ENCODE assay signal across 8 cellular contexts in genomic region chr20:35454881-35455609, GRCh38. TPM values are rescaled to one million over a fixed set of nuclear protein-coding genes. Genes with fewer than 3 reads are reported as not detected.
DNase-seq lines count a peak whose midpoint lies in the region; ATAC-seq and TF ChIP-seq lines count a peak whose summit lies in the region.

A gene with protein sequence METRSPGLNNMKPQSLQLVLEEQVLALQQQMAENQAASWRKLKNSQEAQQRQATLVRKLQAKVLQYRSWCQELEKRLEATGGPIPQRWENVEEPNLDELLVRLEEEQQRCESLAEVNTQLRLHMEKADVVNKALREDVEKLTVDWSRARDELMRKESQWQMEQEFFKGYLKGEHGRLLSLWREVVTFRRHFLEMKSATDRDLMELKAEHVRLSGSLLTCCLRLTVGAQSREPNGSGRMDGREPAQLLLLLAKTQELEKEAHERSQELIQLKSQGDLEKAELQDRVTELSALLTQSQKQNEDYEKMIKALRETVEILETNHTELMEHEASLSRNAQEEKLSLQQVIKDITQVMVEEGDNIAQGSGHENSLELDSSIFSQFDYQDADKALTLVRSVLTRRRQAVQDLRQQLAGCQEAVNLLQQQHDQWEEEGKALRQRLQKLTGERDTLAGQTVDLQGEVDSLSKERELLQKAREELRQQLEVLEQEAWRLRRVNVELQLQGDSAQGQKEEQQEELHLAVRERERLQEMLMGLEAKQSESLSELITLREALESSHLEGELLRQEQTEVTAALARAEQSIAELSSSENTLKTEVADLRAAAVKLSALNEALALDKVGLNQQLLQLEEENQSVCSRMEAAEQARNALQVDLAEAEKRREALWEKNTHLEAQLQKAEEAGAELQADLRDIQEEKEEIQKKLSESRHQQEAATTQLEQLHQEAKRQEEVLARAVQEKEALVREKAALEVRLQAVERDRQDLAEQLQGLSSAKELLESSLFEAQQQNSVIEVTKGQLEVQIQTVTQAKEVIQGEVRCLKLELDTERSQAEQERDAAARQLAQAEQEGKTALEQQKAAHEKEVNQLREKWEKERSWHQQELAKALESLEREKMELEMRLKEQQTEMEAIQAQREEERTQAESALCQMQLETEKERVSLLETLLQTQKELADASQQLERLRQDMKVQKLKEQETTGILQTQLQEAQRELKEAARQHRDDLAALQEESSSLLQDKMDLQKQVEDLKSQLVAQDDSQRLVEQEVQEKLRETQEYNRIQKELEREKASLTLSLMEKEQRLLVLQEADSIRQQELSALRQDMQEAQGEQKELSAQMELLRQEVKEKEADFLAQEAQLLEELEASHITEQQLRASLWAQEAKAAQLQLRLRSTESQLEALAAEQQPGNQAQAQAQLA (N-terminal part only) (plus strand): TSS chr20:35455598. CDS start chr20:35462368, 6,770 bp downstream.

- peaks cover 8% of the 10 kb centered on the region; the same call in 1 of the 2 replicates for H3F3A ChIP-seq in DOHH2 (ENCODE audit: control insufficient read depth, insufficient read depth)
- H3F3A ChIP-seq in GM23338 (replicated peaks; ENCODE audit: low read depth): peaks cover 14% of the 10 kb centered on the region

- peaks cover 8% of the 10 kb centered on the region; the same call in 1 of the 3 replicates for H3K9me3 Mint-ChIP-seq in GM23338

- peak within 1 kb of the TSS; percentile 99 for H2AFZ ChIP-seq in GM23338

- peaks cover 33% of the 10 kb centered on the region for H3K79me2 ChIP-seq in DOHH2 (ENCODE audit: control insufficient read depth, low read length)
- H3K79me2 ChIP-seq in GM23338 (replicated peaks; ENCODE audit: insufficient read depth): peaks cover 28% of the 10 kb centered on the region

- H3K9me2 ChIP-seq in DOHH2 (replicated peaks; ENCODE audit: control insufficient read depth, low read length) (no peaks in the 10 kb centered on the region), GM23338 (ENCODE audit: insufficient read depth) (no peaks in the 10 kb centered on the region)

- peak within 1 kb of the TSS; percentile 73 for H3K4me3 ChIP-seq in DOHH2 (ENCODE audit: low read length)
- H3K4me3 ChIP-seq in GM23338: peak within 1 kb of the TSS; percentile 81
- H3K4me3 ChIP-seq in esophagus squamous epithelium: peak within 1 kb of the TSS; percentile 60 to 82 (median 74)

- H3K4me2 ChIP-seq in DOHH2 (ENCODE audit: low read length) (peak within 1 kb of the TSS; percentile 52), GM23338 (peak within 1 kb of the TSS; percentile 82)

- H4K20me1 ChIP-seq in DOHH2 (ENCODE audit: control insufficient read depth, insufficient read depth, low read depth, low read length) (no peaks in the 10 kb centered on the region; the same call in 1 of the 2 replicates), GM23338 (replicated peaks; ENCODE audit: insufficient read depth) (0 out of 2 replicates have a peak, but pooled peaks cover 3% of the 10 kb centered on the region)

- H3K27me3 ChIP-seq in DOHH2 (ENCODE audit: control insufficient read depth, low read length) (no peaks in the 10 kb centered on the region), GM23338 (ENCODE audit: insufficient read depth) (no peaks in the 10 kb centered on the region), esophagus squamous epithelium (no peaks in the 10 kb centered on the region)

- H3K27ac ChIP-seq in DOHH2 (ENCODE audit: low read depth, low read length) (peak within 1 kb of the TSS; percentile 81), GM23338 (ENCODE audit: low read depth) (peak within 1 kb of the TSS; percentile 100), esophagus squamous epithelium (peak within 1 kb of the TSS; percentile 89 to 96 (median 92))

- no peak for TF ChIP-seq POLR2A in esophagus squamous epithelium (IDR thresholded peaks at IDR 0.05)

- ATAC-seq in GM23338: peak; percentile 93

- TF ChIP-seq CTCF in DOHH2 (IDR thresholded peaks at IDR 0.05; ENCODE audit: low read depth, low read length, poor library complexity, severe bottlenecking): no peak
- no peak for TF ChIP-seq CTCF in GM23338 (conservative IDR thresholded peaks at IDR 0.05; ENCODE audit: low read depth in 2 of 2)
- no peak for TF ChIP-seq CTCF in esophagus squamous epithelium (IDR thresholded peaks at IDR 0.05)

- peak; percentile 98 for DNase-seq in GM23338 (ENCODE audit: low spot score)
- DNase-seq in Kasumi-1 (lab: John Stamatoyannopoulos, UW): peak; percentile 93 to 95
- peak; percentile 97 for DNase-seq in RKO (ENCODE audit: low spot score)
- peak; percentile 90 for DNase-seq in activated T-helper 1 cell treated with Interleukin-2 at 50 U/mL for 16 hours (ENCODE audit: low read depth)
- peak; percentile 74 for DNase-seq in esophagus squamous epithelium (lab: John Stamatoyannopoulos, UW)
- peak; percentile 95 for DNase-seq in myocyte (ENCODE audit: low read depth)
- peak; percentile 87 to 93 for DNase-seq in stimulated activated CD8-positive, alpha-beta memory T cell treated with anti-CD3 and anti-CD28 coated beads, Interleukin-7, amount 100 ng/mL, for 4 hours (ENCODE audit: low read depth in 2 of 2)

- H3K9me3 ChIP-seq in DOHH2 (ENCODE audit: control insufficient read depth, insufficient read depth, low read length) (no peaks in the 10 kb centered on the region), esophagus squamous epithelium (no peaks in the 10 kb centered on the region)

- peak within 1 kb of the TSS; percentile 93 for H3K4me3 Mint-ChIP-seq in GM23338

- WGBS in esophagus squamous epithelium, 2 donors: 0% methylated on average over 1 to 9 of the region's 59 CpGs

- H3K4me1 ChIP-seq in DOHH2 (ENCODE audit: control insufficient read depth, low read length): peaks cover 32% of the 10 kb centered on the region
- H3K4me1 ChIP-seq in GM23338 (ENCODE audit: insufficient read depth): peaks cover 8% of the 10 kb centered on the region
- peaks cover 0 to 70% (median 24%) of the 10 kb centered on the region in 3 donors for H3K4me1 ChIP-seq in esophagus squamous epithelium

- H3K27me3 Mint-ChIP-seq in GM23338 (ENCODE audit: insufficient read depth, low read depth, poor library complexity): no peaks in the 10 kb centered on the region

- peak within 1 kb of the TSS; percentile 100 for H3K27ac Mint-ChIP-seq in GM23338

- peaks cover 19% of the 10 kb centered on the region for H3K4me1 Mint-ChIP-seq in GM23338

- H3K36me3 Mint-ChIP-seq in GM23338 (ENCODE audit: low read depth): peaks cover 4% of the 10 kb centered on the region; the same call in 1 of the 3 replicates

- intact Hi-C loops in esophagus squamous epithelium (cut with DNase I): no loop called here

- peaks cover 10% of the 10 kb centered on the region for H3K36me3 ChIP-seq in DOHH2 (ENCODE audit: control insufficient read depth, low read length)
- H3K36me3 ChIP-seq in GM23338 (ENCODE audit: insufficient read depth): no peaks in the 10 kb centered on the region
- H3K36me3 ChIP-seq in esophagus squamous epithelium: peaks cover 0 to 9% (median 0%) of the 10 kb centered on the region in 3 donors

TF ChIP-seq in GM23338, 12 proteins besides CTCF, POLR2A, EP300 and RAD21:
- TF ChIP-seq NANOG (IDR thresholded peaks at IDR 0.05; ENCODE audit: borderline replicate concordance): no peak
- peak; percentile 25; the same call in 1 of the 2 replicates for TF ChIP-seq CREB1 (CRISPR knock-in tag; IDR thresholded peaks at IDR 0.05; ENCODE audit: low read depth)
- peak; percentile 71 for TF ChIP-seq POLR2AphosphoS5 (IDR thresholded peaks at IDR 0.05; ENCODE audit: low read depth)

RNA-seq across cellular contexts. Expression of the gene that starts here (rescaled TPM):
- 28.0 and 39.0 TPM in 2 replicates for total RNA-seq in GM23338 (2014; rRNA removed; shearing (Covaris generic))
- 28.9 and 29.1 TPM in 2 replicates for polyA plus RNA-seq in GM23338 (2016; fragmentation: Nextera tagmentation; extraction: Ambion mirVana)
- total RNA-seq in esophagus squamous epithelium (10 to 100 TPM; 10.6 to 22.7 (median 16.6) TPM), myocyte (28.9 and 37.6 TPM in 2 replicates)
- 25.6 TPM for polyA plus RNA-seq in myocyte (2012)

Comparison
In these comparisons a context has a peak if more than half of its experiments do, and no peak if none do; other contexts are left out.
1. Peak in every context shown above with its lines: DNase-seq, ATAC-seq, H3K4me3 ChIP-seq and H3K27ac ChIP-seq.